8 cellular contexts compared by ENCODE assay signal in genomic region chr21:16194851-16195251, GRCh38.
DNase-seq lines count a peak whose midpoint lies in the region; ATAC-seq, FAIRE-seq and TF ChIP-seq lines count a peak whose summit lies in the region.

No MANE protein-coding gene starts in this region.

- H3K27me3 Mint-ChIP-seq in stimulated activated naive CD8-positive, alpha-beta T cell treated with anti-CD3 and anti-CD28 coated beads, Interleukin-15, Interleukin-2, amounts not matched to agents 100 ng/mL and 50 ng/mL, for 24 hours: peaks cover 9% of the 10 kb centered on the region
- peaks cover 6% of the 10 kb centered on the region for H3K27me3 Mint-ChIP-seq in stimulated activated naive CD8-positive, alpha-beta T cell treated with anti-CD3 and anti-CD28 coated beads, Interleukin-15, amount 100 ng/mL, for 72 hours
- no peaks in the 10 kb centered on the region for H3K27me3 Mint-ChIP-seq in chondrocyte (ENCODE audit: low read depth)

- H3K27me3 ChIP-seq in mesendoderm (ENCODE audit: insufficient read depth, low read length, poor library complexity): no peaks in the 10 kb centered on the region

- H3K27ac ChIP-seq in mesendoderm (ENCODE audit: low read depth, low read length): peak overlapping the region; percentile 38

- H3K4me2 ChIP-seq in mesendoderm (ENCODE audit: low read length): no peak overlapping the region

- H3K79me1 ChIP-seq in mesendoderm (ENCODE audit: low read length): no peaks in the 10 kb centered on the region

- peak overlapping the region; percentile 36 for H3K56ac ChIP-seq in mesendoderm (ENCODE audit: low read length)

- peaks cover 1% of the 10 kb centered on the region for H3K4me1 ChIP-seq in mesendoderm (ENCODE audit: control insufficient read depth, low read depth, low read length)

- H2BK120ac ChIP-seq in mesendoderm (ENCODE audit: low read depth, low read length): no peak overlapping the region

- H4K5ac ChIP-seq in mesendoderm (ENCODE audit: low read length): no peak overlapping the region

- WGBS in mesendoderm (ENCODE audit: extremely low coverage, insufficient coverage, low lambda C conversion rate): no CpG with 5 or more reads among the region's 6 CpGs

- H3K4me3 Mint-ChIP-seq in stimulated activated naive CD8-positive, alpha-beta T cell treated with anti-CD3 and anti-CD28 coated beads, Interleukin-15, Interleukin-2, amounts not matched to agents 100 ng/mL and 50 ng/mL, for 24 hours: no peak overlapping the region
- H3K4me3 Mint-ChIP-seq in stimulated activated naive CD8-positive, alpha-beta T cell treated with anti-CD3 and anti-CD28 coated beads, Interleukin-15, amount 100 ng/mL, for 72 hours: no peak overlapping the region
- peak overlapping the region; percentile 77 for H3K4me3 Mint-ChIP-seq in chondrocyte (ENCODE audit: unreplicated experiment)

- no peak overlapping the region for H3K4ac ChIP-seq in mesendoderm (ENCODE audit: low read depth, low read length)

- no peaks in the 10 kb centered on the region for H3K36me3 Mint-ChIP-seq in stimulated activated naive CD8-positive, alpha-beta T cell treated with anti-CD3 and anti-CD28 coated beads, Interleukin-15, Interleukin-2, amounts not matched to agents 100 ng/mL and 50 ng/mL, for 24 hours (ENCODE audit: low read depth)
- peaks cover 3% of the 10 kb centered on the region for H3K36me3 Mint-ChIP-seq in chondrocyte (ENCODE audit: low read depth)

- H4K8ac ChIP-seq in mesendoderm (ENCODE audit: low read depth, low read length): no peak overlapping the region

- no peaks in the 10 kb centered on the region for H3K79me2 ChIP-seq in mesendoderm (ENCODE audit: control insufficient read depth, insufficient read depth, low read length)

- peak overlapping the region; percentile 33 for H3K9ac ChIP-seq in mesendoderm (ENCODE audit: low read length)

- no peak for FAIRE-seq in D721Med (lab: Jason Lieb, UNC)

- H3K27ac Mint-ChIP-seq in stimulated activated naive CD8-positive, alpha-beta T cell treated with anti-CD3 and anti-CD28 coated beads, Interleukin-15, Interleukin-2, amounts not matched to agents 100 ng/mL and 50 ng/mL, for 24 hours: peak overlapping the region; percentile 45
- peak overlapping the region in 1 of 2 donors; percentile 25 for H3K27ac Mint-ChIP-seq in stimulated activated naive CD8-positive, alpha-beta T cell treated with anti-CD3 and anti-CD28 coated beads, Interleukin-15, amount 100 ng/mL, for 72 hours
- peak overlapping the region; percentile 92 for H3K27ac Mint-ChIP-seq in chondrocyte (ENCODE audit: unreplicated experiment)

- peak overlapping the region; percentile 57 for H2BK15ac ChIP-seq in mesendoderm (replicated peaks; ENCODE audit: low read depth)

- no peak overlapping the region for H2BK5ac ChIP-seq in mesendoderm (ENCODE audit: low read length)

- H2AK5ac ChIP-seq in mesendoderm (ENCODE audit: low read length): no peak overlapping the region

- no peak overlapping the region for H3K4me3 ChIP-seq in mesendoderm (ENCODE audit: low read length)

- ATAC-seq in stimulated activated naive CD8-positive, alpha-beta T cell treated with anti-CD3 and anti-CD28 coated beads, Interleukin-15, amount 100 ng/mL, for 72 hours: no peak

- no peak for DNase-seq in stimulated activated naive CD8-positive, alpha-beta T cell treated with anti-CD3 and anti-CD28 coated beads, Interleukin-15, amount 100 ng/mL, for 72 hours
- DNase-seq in chondrocyte (ENCODE audit: low spot score) (no peak), mesendoderm (no peak), ecto neural progenitor cell (ENCODE audit: low spot score) (no peak), D721Med (ENCODE audit: insufficient read length, low spot score) (no peak), NCI-H1694 treated with DMSO at 0.1 percent for 48 hours (lab: John Stamatoyannopoulos, UW) (no peak), ureter (ENCODE audit: low spot score) (no peak)

- TF ChIP-seq CTCF in chondrocyte (IDR thresholded peaks at IDR 0.05) (no peak), D721Med (IDR thresholded peaks at IDR 0.05; ENCODE audit: insufficient read depth, missing control alignments) (no peak)

- H3K36me3 ChIP-seq in mesendoderm (ENCODE audit: control insufficient read depth, insufficient read depth, low read length): no peaks in the 10 kb centered on the region

- H3K9me3 Mint-ChIP-seq in stimulated activated naive CD8-positive, alpha-beta T cell treated with anti-CD3 and anti-CD28 coated beads, Interleukin-15, Interleukin-2, amounts not matched to agents 100 ng/mL and 50 ng/mL, for 24 hours: no peaks in the 10 kb centered on the region
- H3K9me3 Mint-ChIP-seq in stimulated activated naive CD8-positive, alpha-beta T cell treated with anti-CD3 and anti-CD28 coated beads, Interleukin-15, amount 100 ng/mL, for 72 hours: no peaks in the 10 kb centered on the region
- peaks cover 23% of the 10 kb centered on the region for H3K9me3 Mint-ChIP-seq in chondrocyte (ENCODE audit: low read depth)

- peak overlapping the region; percentile 64 for H3K18ac ChIP-seq in mesendoderm (ENCODE audit: low read length)

- no peak overlapping the region for H3K23ac ChIP-seq in mesendoderm (ENCODE audit: low read length)

- peaks cover 13% of the 10 kb centered on the region for H3K4me1 Mint-ChIP-seq in stimulated activated naive CD8-positive, alpha-beta T cell treated with anti-CD3 and anti-CD28 coated beads, Interleukin-15, Interleukin-2, amounts not matched to agents 100 ng/mL and 50 ng/mL, for 24 hours (ENCODE audit: low read depth)
- H3K4me1 Mint-ChIP-seq in stimulated activated naive CD8-positive, alpha-beta T cell treated with anti-CD3 and anti-CD28 coated beads, Interleukin-15, amount 100 ng/mL, for 72 hours: no peaks in the 10 kb centered on the region
- peaks cover 44% of the 10 kb centered on the region for H3K4me1 Mint-ChIP-seq in chondrocyte (ENCODE audit: low read depth)
